In the genomic region with DNA sequence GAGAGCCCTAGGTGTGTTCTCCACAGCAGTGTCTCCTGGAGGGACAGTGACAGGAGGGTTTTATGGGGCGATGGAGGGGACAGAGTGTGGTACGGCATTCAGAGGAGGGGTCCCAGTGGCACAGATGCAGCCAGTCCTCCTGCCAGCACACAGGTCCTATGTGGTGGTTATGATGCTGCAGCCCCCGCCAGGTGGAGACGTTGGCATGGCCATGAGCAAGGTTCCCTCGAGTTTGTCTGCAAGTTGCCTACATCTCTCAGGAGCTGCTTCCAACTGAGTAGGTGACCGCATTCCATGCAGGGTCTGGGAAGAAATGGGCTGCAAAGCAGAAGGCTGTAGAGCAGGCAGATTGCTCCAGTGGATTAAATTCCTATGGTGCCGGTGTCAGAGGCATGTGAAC, we compare ENCODE assay signal across 29 cellular contexts.
DNase-seq lines count a peak whose midpoint lies in the region; ATAC-seq, FAIRE-seq and TF ChIP-seq lines count a peak whose summit lies in the region.
"Had no signal": no experiment of that assay in that cellular context is flagged by ENCODE, and none has a peak within 500 bp of the region (broad histone marks: within the 10 kb centered on the region; RNA-seq: fewer than 3 reads in every experiment).

No MANE protein-coding gene starts in this region.

- H3K36me3 ChIP-seq in HepG2 (replicated peaks in 1 of 2; ENCODE audit: control insufficient read depth in 1 of 2, insufficient read depth in 2 of 2, low read length in 2 of 2), result no peaks in the 10 kb centered on the region
- H3K36me3 ChIP-seq in right lobe of liver, result no peaks in the 10 kb centered on the region
- H3K36me3 ChIP-seq: BE2C, SJCRH30 had no signal

- POLR2A ChIA-PET in HepG2 (lab: Yijun Ruan, JAX), result no interaction called here
- POLR2A ChIA-PET in WTC11 (lab: Charles Lee), result no interaction called here

- 9% methylated on average over 5 of the region's 7 CpGs for WGBS in HepG2 (ENCODE audit: low lambda C conversion rate)
- WGBS in right lobe of liver (ENCODE audit: insufficient coverage, low coverage, low lambda C conversion rate, missing lambda C conversion rate), result 42% methylated on average over 4 of the region's 7 CpGs

- no peak overlapping the region for H3K4me3 Mint-ChIP-seq in WTC11
- H3K4me3 Mint-ChIP-seq: activated CD4-positive, alpha-beta T cell treated with anti-CD3 and anti-CD28 coated beads, Interleukin-2, amount 10 ng/mL, durations not matched to agents 7 days and 5 days; activated T-cell treated with anti-CD3 and anti-CD28 coated beads, Interleukin-2, amount 50 U/mL, for 4 hours; CD8-positive, alpha-beta memory T cell; immature natural killer cell; memory B cell; neural crest cell; stimulated activated naive CD8-positive, alpha-beta T cell treated with anti-CD3 and anti-CD28 coated beads, Interleukin-15, Interleukin-2, amounts not matched to agents 100 ng/mL and 50 ng/mL, for 24 hours had no signal

- H3K27ac Mint-ChIP-seq in WTC11, result no peak overlapping the region
- H3K27ac Mint-ChIP-seq: activated CD4-positive, alpha-beta T cell treated with anti-CD3 and anti-CD28 coated beads, Interleukin-2, amount 10 ng/mL, durations not matched to agents 7 days and 5 days; immature natural killer cell; memory B cell; stimulated activated naive CD8-positive, alpha-beta T cell treated with anti-CD3 and anti-CD28 coated beads, Interleukin-15, Interleukin-2, amounts not matched to agents 100 ng/mL and 50 ng/mL, for 24 hours had no signal

- in situ Hi-C loops in HepG2 (cut with HindIII; ENCODE audit: extremely low pct_ligation_motif_present, low pct_unique_long_range_greater_than_20kb), result no loop called here

- 0 out of 2 replicates have a peak, but pooled peaks cover 7% of the 10 kb centered on the region for H3K36me3 Mint-ChIP-seq in WTC11
- H3K36me3 Mint-ChIP-seq: immature natural killer cell, memory B cell had no signal

- no peak for TF ChIP-seq EP300 in HepG2 (IDR thresholded peaks at IDR 0.05; ENCODE audit: low read depth in 2 of 2, low read length in 2 of 2)
- no peak for TF ChIP-seq EP300 in HepG2 (CRISPR knock-in tag; IDR thresholded peaks at IDR 0.05; ENCODE audit: borderline replicate concordance)

- no peak for TF ChIP-seq RAD21 in HepG2 (CRISPR knock-in tag; IDR thresholded peaks at IDR 0.05)

- H2AFZ ChIP-seq in HepG2 (ENCODE audit: low read length), result no peak overlapping the region
- H2AFZ ChIP-seq: parathyroid adenoma had no signal

- no peaks in the 10 kb centered on the region for H3K79me2 ChIP-seq in HepG2 (ENCODE audit: insufficient read depth, low read length)
- H3K79me2 ChIP-seq: parathyroid adenoma had no signal

- intact Hi-C loops in HepG2 (cut with micrococcal nuclease; ENCODE audit: unreplicated experiment), result no loop called here
- intact Hi-C loops in right lobe of liver (cut with DNase I), result no loop called here

- CTCF ChIA-PET in HepG2 (lab: Yijun Ruan, JAX; ENCODE audit: low intra/inter-chr PET ratio, low total read pairs), result no interaction called here
- CTCF ChIA-PET in WTC11 (lab: Charles Lee), result interaction anchor here (0.9 kb wide), 1 partner anchor 51 kb away, joined by 3 read pairs; no protein-coding TSS in a partner anchor

- H3K4me3 ChIP-seq in HepG2 (replicated peaks in 1 of 3; ENCODE audit: insufficient read depth in 1 of 3, low read depth in 2 of 3, low read length in 3 of 3), result no peak overlapping the region
- no peak overlapping the region for H3K4me3 ChIP-seq in right lobe of liver
- H3K4me3 ChIP-seq: coronary artery, SJCRH30, testis had no signal

- no peak for FAIRE-seq in HepG2 (lab: Jason Lieb, UNC)
- FAIRE-seq: RCC 7860, small intestine, urothelium cell line had no signal

- H3K9ac ChIP-seq in HepG2 (ENCODE audit: insufficient read depth, low read depth, low read length), result no peak overlapping the region
- H3K9ac ChIP-seq: parathyroid adenoma had no signal

- DNase-seq in HepG2 (ENCODE audit: low spot score), result no peak
- no peak for DNase-seq in right lobe of liver
- peak; percentile 4 for DNase-seq in NAMALWA (ENCODE audit: low spot score)
- peak; percentile 20 for DNase-seq in WTC11 (ENCODE audit: low spot score)
- DNase-seq in erythroblast (lab: John Stamatoyannopoulos, UW), result no peak
- DNase-seq in DMS53 treated with DMSO at 0.1 percent for 48 hours (lab: John Stamatoyannopoulos, UW; ENCODE audit: unreplicated experiment), result no peak
- DNase-seq in DMS 273 treated with DMSO at 0.1 percent for 48 hours (lab: John Stamatoyannopoulos, UW), result no peak
- DNase-seq: activated CD4-positive, alpha-beta T cell treated with anti-CD3 and anti-CD28 coated beads, Interleukin-2, amount 10 ng/mL, durations not matched to agents 7 days and 5 days; activated naive CD4-positive, alpha-beta T cell; activated T-cell treated with anti-CD3 and anti-CD28 coated beads, Interleukin-2, amount 50 U/mL, for 4 hours; BE2C; caudate nucleus; CD8-positive, alpha-beta memory T cell; immature natural killer cell; IMR-90; NCI-H1105 treated with DMSO at 0.1 percent for 48 hours; NCI-H187 treated with DMSO at 0.1 percent for 48 hours; NCI-H524; SJCRH30; small intestine; T1000; testis had no signal

- H3K4me1 ChIP-seq in HepG2 (ENCODE audit: insufficient read depth, low read length) (no peaks in the 10 kb centered on the region), right lobe of liver (no peaks in the 10 kb centered on the region)
- H3K4me1 ChIP-seq: BE2C, parathyroid adenoma, SJCRH30, testis had no signal

- H3K9me3 ChIP-seq in HepG2 (ENCODE audit: low read length), result no peaks in the 10 kb centered on the region
- H3K9me3 ChIP-seq in right lobe of liver, result no peaks in the 10 kb centered on the region
- H3K9me3 ChIP-seq: BE2C, SJCRH30, testis had no signal

- H3K27ac ChIP-seq in HepG2 (ENCODE audit: extremely low read length, insufficient read depth, low read length), result no peak overlapping the region
- no peak overlapping the region for H3K27ac ChIP-seq in right lobe of liver
- H3K27ac ChIP-seq: coronary artery, parathyroid adenoma, SJCRH30, testis had no signal

- no peak overlapping the region for H3K4me2 ChIP-seq in HepG2 (ENCODE audit: low read depth, low read length)

- H3K4me1 Mint-ChIP-seq in WTC11, result peaks cover 14% of the 10 kb centered on the region
- H3K4me1 Mint-ChIP-seq: activated CD4-positive, alpha-beta T cell treated with anti-CD3 and anti-CD28 coated beads, Interleukin-2, amount 10 ng/mL, durations not matched to agents 7 days and 5 days; CD8-positive, alpha-beta memory T cell; immature natural killer cell; memory B cell; neural crest cell had no signal

- TF ChIP-seq CTCF in HepG2 (CRISPR knock-in tag; IDR thresholded peaks at IDR 0.05), result peak; percentile 30; the same call in 1 of the 2 replicates
- TF ChIP-seq CTCF in right lobe of liver (IDR thresholded peaks at IDR 0.05), result no peak
- no peak for TF ChIP-seq CTCF in WTC11 (IDR thresholded peaks at IDR 0.05)

- no peaks in the 10 kb centered on the region; the same call in none of the 2 replicates for H3K27me3 Mint-ChIP-seq in WTC11 (ENCODE audit: low read depth)

- peaks cover 26% of the 10 kb centered on the region for H3K9me3 Mint-ChIP-seq in WTC11
- H3K9me3 Mint-ChIP-seq: activated CD4-positive, alpha-beta T cell treated with anti-CD3 and anti-CD28 coated beads, Interleukin-2, amount 10 ng/mL, durations not matched to agents 7 days and 5 days; activated T-cell treated with anti-CD3 and anti-CD28 coated beads, Interleukin-2, amount 50 U/mL, for 4 hours; CD8-positive, alpha-beta memory T cell; memory B cell; stimulated activated naive CD8-positive, alpha-beta T cell treated with anti-CD3 and anti-CD28 coated beads, Interleukin-15, Interleukin-2, amounts not matched to agents 100 ng/mL and 50 ng/mL, for 24 hours had no signal

- TF ChIP-seq POLR2A in HepG2 (IDR thresholded peaks at IDR 0.05; ENCODE audit: insufficient read depth in 1 of 2, low read depth in 2 of 2, low read length in 2 of 2) (no peak), right lobe of liver (IDR thresholded peaks at IDR 0.05) (no peak), erythroblast (IDR thresholded peaks at IDR 0.05; ENCODE audit: low read length) (no peak)

- H3K27me3 ChIP-seq in HepG2 (ENCODE audit: control insufficient read depth in 1 of 2, insufficient read depth in 2 of 2, low read length in 2 of 2) (peaks cover 0 to 39% of the 10 kb centered on the region in 2 experiments; a peak in 3 of 5 replicates), right lobe of liver (no peaks in the 10 kb centered on the region)
- H3K27me3 ChIP-seq: BE2C, SJCRH30, testis had no signal

- no TSS peak for BruUV-seq in HepG2 (replicated peaks; lab: Mats Ljungman, UMichigan)

- ATAC-seq in HepG2 (no peak), right lobe of liver (no peak), WTC11 (no peak)
- ATAC-seq: activated T-cell treated with anti-CD3 and anti-CD28 coated beads, Interleukin-2, amount 50 U/mL, for 4 hours had no signal

- H4K20me1 ChIP-seq in HepG2 (ENCODE audit: insufficient read depth, low read length), result no peaks in the 10 kb centered on the region

TF ChIP-seq in HepG2, 621 proteins besides CTCF, POLR2A, EP300 and RAD21:
- TF ChIP-seq THAP11 (CRISPR knock-in tag; IDR thresholded peaks at IDR 0.05) (no peak), FOXM1 (CRISPR knock-in tag; IDR thresholded peaks at IDR 0.05) (no peak)

TF ChIP-seq in WTC11, 78 proteins besides CTCF, POLR2A, EP300 and RAD21 (continues in another document):
- TF ChIP-seq ZNF671 (CRISPR knock-in tag; IDR thresholded peaks at IDR 0.05) (no peak), E2F4 (CRISPR knock-in tag; IDR thresholded peaks at IDR 0.05; ENCODE audit: borderline replicate concordance, low read depth) (no peak), TCF7 (CRISPR knock-in tag; IDR thresholded peaks at IDR 0.05; ENCODE audit: low read depth) (no peak), TEAD1 (CRISPR knock-in tag; IDR thresholded peaks at IDR 0.05) (no peak), MXD4 (CRISPR knock-in tag; IDR thresholded peaks at IDR 0.05; ENCODE audit: borderline replicate concordance) (no peak), ELF4 (CRISPR knock-in tag; IDR thresholded peaks at IDR 0.05; ENCODE audit: low read depth) (no peak)
- TF ChIP-seq, protein P1, sequence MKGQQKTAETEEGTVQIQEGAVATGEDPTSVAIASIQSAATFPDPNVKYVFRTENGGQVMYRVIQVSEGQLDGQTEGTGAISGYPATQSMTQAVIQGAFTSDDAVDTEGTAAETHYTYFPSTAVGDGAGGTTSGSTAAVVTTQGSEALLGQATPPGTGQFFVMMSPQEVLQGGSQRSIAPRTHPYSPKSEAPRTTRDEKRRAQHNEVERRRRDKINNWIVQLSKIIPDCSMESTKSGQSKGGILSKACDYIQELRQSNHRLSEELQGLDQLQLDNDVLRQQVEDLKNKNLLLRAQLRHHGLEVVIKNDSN (CRISPR knock-in tag; IDR thresholded peaks at IDR 0.05), result no peak

Comparison
In these comparisons a context has a peak if more than half of its experiments do, and no peak if none do; other contexts are left out.
1. DNase-seq: peak in NAMALWA (single experiment) and WTC11 (single experiment); none in HepG2 (single experiment), right lobe of liver (0 of 3), erythroblast (0 of 2), DMS53 treated with DMSO at 0.1 percent for 48 hours (single experiment) and DMS 273 treated with DMSO at 0.1 percent for 48 hours (single experiment).
2. Of the 50 proteins assayed by ChIP-seq in both HepG2 and WTC11: peak only in HepG2: CTCF; only in WTC11: none; in both: none; in neither: 49.